In the genomic region with DNA sequence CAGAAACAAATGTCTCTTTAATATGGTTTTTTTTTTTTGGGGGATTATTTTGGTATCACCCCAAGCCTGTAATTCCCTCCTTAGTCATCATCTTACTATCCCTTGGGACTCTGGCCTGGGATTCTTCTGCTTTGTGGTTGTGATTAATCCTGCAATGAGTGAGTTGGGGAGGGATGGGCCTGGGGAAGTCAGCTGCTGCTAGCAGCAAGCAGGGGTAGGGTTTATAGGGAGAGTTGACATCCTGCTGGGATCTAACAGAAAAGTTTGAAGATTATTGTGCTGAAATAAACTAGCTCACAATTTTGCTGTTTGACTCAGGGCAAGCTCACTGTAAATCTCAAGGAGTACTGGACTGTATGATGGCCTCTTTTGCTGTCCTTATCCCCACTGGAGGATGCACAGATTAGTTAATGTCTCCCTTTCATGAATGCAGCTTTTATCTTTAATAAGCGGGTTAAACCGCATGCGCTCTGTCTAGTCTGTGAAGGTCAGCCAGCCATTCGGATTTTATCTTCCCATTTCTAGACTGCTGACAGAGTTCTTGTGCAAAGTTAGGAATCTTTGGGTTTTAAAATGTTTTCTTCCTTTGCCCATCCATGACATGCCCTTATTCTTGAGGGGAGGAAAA, we compare ENCODE assay signal across 8 cellular contexts.
DNase-seq lines count a peak whose midpoint lies in the region; ATAC-seq and TF ChIP-seq lines count a peak whose summit lies in the region.

No MANE protein-coding gene starts in this region.

- peaks cover 4% of the 10 kb centered on the region for H4K20me1 ChIP-seq in mammary epithelial cell (ENCODE audit: insufficient read depth, low read length)

- H3K27ac Mint-ChIP-seq in CD8-positive, alpha-beta memory T cell, result peak overlapping the region in 5 of 8 donors; percentile 21 to 68 (median 61)
- H3K27ac Mint-ChIP-seq in naive B cell, result peak overlapping the region in 4 of 6 donors; percentile 46 to 81 (median 64)

- peak overlapping the region; percentile 38 for H3K9ac ChIP-seq in mammary epithelial cell (ENCODE audit: insufficient read depth, low read length)

- H3K9me3 ChIP-seq in CD8-positive, alpha-beta memory T cell (ENCODE audit: low read length), result no peaks in the 10 kb centered on the region
- no peaks in the 10 kb centered on the region for H3K9me3 ChIP-seq in mammary epithelial cell (replicated peaks; ENCODE audit: insufficient read depth, low read length)

- H3K4me3 Mint-ChIP-seq in CD8-positive, alpha-beta memory T cell, result peak overlapping the region in 2 of 7 donors; percentile 1 to 71
- H3K4me3 Mint-ChIP-seq in naive B cell, result peak overlapping the region in 5 of 8 donors; percentile 70 to 91 (median 81)

- H3K79me2 ChIP-seq in mammary epithelial cell (ENCODE audit: insufficient read depth, low read length), result peaks cover 97% of the 10 kb centered on the region

- intact Hi-C loops in mammary epithelial cell (cut with micrococcal nuclease), result loop anchor here (5.0 kb wide), 3 partner anchors 82 to 163 kb away; a partner anchor contains a TSS

- POLR2A ChIA-PET in CD8-positive, alpha-beta memory T cell (lab: Charles Lee), result interaction anchor here (0.6 kb wide), 1 partner anchor 18 kb away, joined by 9 read pairs; no protein-coding TSS in a partner anchor

- DNase-seq in CD8-positive, alpha-beta memory T cell, result no peak
- DNase-seq in NCI-H2227 treated with DMSO at 0.1 percent for 48 hours (lab: John Stamatoyannopoulos, UW) (peak; percentile 60), mammary epithelial cell (peak; percentile 93), naive B cell (no peak), NCI-H2029 treated with DMSO at 0.1 percent for 48 hours (lab: John Stamatoyannopoulos, UW) (no peak), SIG-M5 treated with dmso at 0.1 percent for 504 hours (lab: John Stamatoyannopoulos, UW; ENCODE audit: unreplicated experiment) (no peak)

- no peak overlapping the region for H3K27ac ChIP-seq in CD8-positive, alpha-beta memory T cell (ENCODE audit: low read depth, low read length)
- H3K27ac ChIP-seq in mammary epithelial cell (ENCODE audit: insufficient read depth, low read depth, low read length), result peak overlapping the region; percentile 76

- dilution Hi-C loops in mammary epithelial cell (cut with HindIII; ENCODE audit: low sequenced_read_pairs), result no loop called here

- H3K4me1 Mint-ChIP-seq in CD8-positive, alpha-beta memory T cell, result peaks cover 82 to 96% (median 91%) of the 10 kb centered on the region in 3 donors
- H3K4me1 Mint-ChIP-seq in naive B cell, result peaks cover 70 to 100% (median 85%) of the 10 kb centered on the region in 3 donors

- no peak for TF ChIP-seq CTCF in mammary epithelial cell (conservative IDR thresholded peaks at IDR 0.05 in 1 of 2, IDR thresholded peaks at IDR 0.05 in 1 of 2; ENCODE audit: extremely low read depth in 1 of 2, insufficient read depth in 1 of 2, low read depth in 1 of 2, low read length in 2 of 2)

- no TSS peak for BruUV-seq in mammary epithelial cell (replicated peaks; lab: Mats Ljungman, UMichigan)

- H3K4me2 ChIP-seq in mammary epithelial cell (ENCODE audit: insufficient read depth, low read depth, low read length), result peak overlapping the region; percentile 10

- CTCF ChIA-PET in CD8-positive, alpha-beta memory T cell (lab: Charles Lee), result no interaction called here
- CTCF ChIA-PET in mammary epithelial cell (lab: Charles Lee; ENCODE audit: low non-redundant PET), result no interaction called here

- in situ Hi-C loops in mammary epithelial cell (cut with MboI; ENCODE audit: low sequenced_read_pairs in 2 of 2), result no loop called here

- 82% methylated on average over 4 of the region's 4 CpGs for WGBS in mammary epithelial cell (ENCODE audit: low coverage, missing lambda C conversion rate)

- H2AFZ ChIP-seq in mammary epithelial cell (ENCODE audit: low read depth, low read length), result no peak overlapping the region

- peaks cover 54% of the 10 kb centered on the region for H3K4me1 ChIP-seq in CD8-positive, alpha-beta memory T cell (ENCODE audit: insufficient read depth, low read length)
- H3K4me1 ChIP-seq in mammary epithelial cell (ENCODE audit: insufficient read depth, low read length), result peaks cover 39% of the 10 kb centered on the region

- no peak overlapping the region for H3K4me3 ChIP-seq in CD8-positive, alpha-beta memory T cell (ENCODE audit: low read length)
- no peak overlapping the region for H3K4me3 ChIP-seq in mammary epithelial cell (replicated peaks in 1 of 3; ENCODE audit: insufficient read depth in 1 of 3, low read depth in 2 of 3, low read length in 3 of 3)

- H3K36me3 Mint-ChIP-seq in CD8-positive, alpha-beta memory T cell, result peaks cover 0 to 3% (median 0%) of the 10 kb centered on the region in 3 donors
- no peaks in the 10 kb centered on the region for H3K36me3 Mint-ChIP-seq in naive B cell

- no peaks in the 10 kb centered on the region for H3K36me3 ChIP-seq in CD8-positive, alpha-beta memory T cell (ENCODE audit: insufficient read depth, low read length)
- no peaks in the 10 kb centered on the region for H3K36me3 ChIP-seq in mammary epithelial cell (ENCODE audit: insufficient read depth, low read length)

- H3K9me3 Mint-ChIP-seq in CD8-positive, alpha-beta memory T cell, result no peaks in the 10 kb centered on the region
- H3K9me3 Mint-ChIP-seq in naive B cell, result no peaks in the 10 kb centered on the region

- no peaks in the 10 kb centered on the region for H3K27me3 Mint-ChIP-seq in CD8-positive, alpha-beta memory T cell
- no peaks in the 10 kb centered on the region for H3K27me3 Mint-ChIP-seq in naive B cell

- ATAC-seq in naive B cell (ENCODE audit: low read depth in 2 of 2) (no peak), GM21423 (IDR thresholded peaks at IDR 0.05; ENCODE audit: unreplicated experiment) (no peak), HG03460 (IDR thresholded peaks at IDR 0.05; ENCODE audit: unreplicated experiment) (no peak)

- no peaks in the 10 kb centered on the region for H3K27me3 ChIP-seq in CD8-positive, alpha-beta memory T cell (ENCODE audit: insufficient read depth, low read length, poor library complexity, severe bottlenecking)
- H3K27me3 ChIP-seq in mammary epithelial cell (ENCODE audit: insufficient read depth, low read length), result no peaks in the 10 kb centered on the region

Comparison
In these comparisons a context has a peak if more than half of its experiments do, and no peak if none do; other contexts are left out.
1. DNase-seq: peak in NCI-H2227 treated with DMSO at 0.1 percent for 48 hours (single experiment) and mammary epithelial cell (single experiment); none in CD8-positive, alpha-beta memory T cell (0 of 5), naive B cell (single experiment), NCI-H2029 treated with DMSO at 0.1 percent for 48 hours (single experiment) and SIG-M5 treated with dmso at 0.1 percent for 504 hours (single experiment).